20 cellular contexts compared by ENCODE assay signal in the genomic region with DNA sequence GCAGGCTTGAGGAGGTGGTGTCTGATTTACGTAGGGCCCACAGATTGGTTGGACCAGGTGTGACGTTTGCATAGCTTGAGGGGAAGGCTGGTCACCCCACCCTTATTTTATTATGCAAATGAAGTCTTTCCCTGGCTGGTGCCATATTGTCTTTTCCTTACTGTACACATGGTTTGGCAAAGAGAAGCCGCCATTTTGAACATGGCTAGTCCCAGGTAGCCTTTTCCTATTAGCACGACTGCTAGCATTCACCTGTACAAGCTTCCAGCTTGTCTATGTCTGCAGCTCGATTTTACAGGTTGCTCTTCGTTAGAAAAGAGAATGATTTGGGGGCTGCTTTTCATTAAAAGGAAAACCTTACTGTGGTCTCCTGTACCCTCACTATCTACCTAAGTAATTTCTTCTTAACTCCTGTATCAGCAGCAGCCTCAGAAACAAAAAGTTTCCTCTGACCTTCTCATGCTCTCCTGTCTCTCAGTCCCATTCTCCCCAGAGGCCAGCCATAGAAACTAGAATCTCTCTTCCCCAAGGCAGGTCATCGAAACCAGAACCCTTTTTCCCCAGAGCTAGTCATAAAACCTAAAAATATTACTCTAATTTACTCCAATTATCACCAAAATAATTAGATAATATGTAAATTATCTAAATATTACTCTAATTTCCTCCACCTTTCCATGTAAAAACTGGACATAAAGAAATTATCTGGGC.
"Had no signal": no experiment of that assay in that cellular context is flagged by ENCODE, and none has a peak within 500 bp of the region (broad histone marks: within the 10 kb centered on the region; RNA-seq: fewer than 3 reads in every experiment).

No MANE protein-coding gene starts in this region.

- ATAC-seq: esophagus mucosa; heart left ventricle; naive thymus-derived CD4-positive, alpha-beta T cell; psoas muscle; right lobe of liver; stimulated activated effector memory CD8-positive, alpha-beta T cell treated with anti-CD3 and anti-CD28 coated beads, Interleukin-12 subunit alpha, Interleukin-12 subunit beta, amount 100 ng/mL, for 72 hours; stimulated activated naive CD8-positive, alpha-beta T cell treated with anti-CD3 and anti-CD28 coated beads, Interleukin-15, amount 100 ng/mL, for 72 hours had no signal

- H3K4me3 ChIP-seq: dorsolateral prefrontal cortex, heart left ventricle, psoas muscle, right lobe of liver, thoracic aorta, transverse colon had no signal

- H3K27me3 ChIP-seq: dorsolateral prefrontal cortex, heart left ventricle, neutrophil, right lobe of liver, transverse colon had no signal

- H3K27ac ChIP-seq: dorsolateral prefrontal cortex, heart left ventricle, neutrophil, psoas muscle, right lobe of liver, thoracic aorta, transverse colon had no signal

- H3K4me1 ChIP-seq: psoas muscle, transverse colon had no signal

- H3K36me3 ChIP-seq: heart left ventricle, neutrophil, right lobe of liver, thoracic aorta, transverse colon had no signal

- H3K9me3 ChIP-seq: neutrophil, right lobe of liver, thoracic aorta had no signal

- FAIRE-seq: endometrium, frontal cortex had no signal

- DNase-seq: cortex of kidney; dorsolateral prefrontal cortex; effector CD8-positive, alpha-beta T cell; heart left ventricle; hippocampal formation; kidney glomerular epithelial cell; naive thymus-derived CD4-positive, alpha-beta T cell; psoas muscle; retina; right lobe of liver; stimulated activated CD4-positive, alpha-beta T cell treated with anti-CD3 and anti-CD28 coated beads, Interleukin-4, amount 100 ng/mL, for 1 hour; stimulated activated CD8-positive, alpha-beta memory T cell treated with anti-CD3 and anti-CD28 coated beads, Interleukin-4, amount 100 ng/mL, for 48 hours; stimulated activated naive CD8-positive, alpha-beta T cell treated with anti-CD3 and anti-CD28 coated beads, Interleukin-15, amount 100 ng/mL, for 72 hours; transverse colon had no signal
